13 cellular contexts compared by ENCODE assay signal in the genomic region with DNA sequence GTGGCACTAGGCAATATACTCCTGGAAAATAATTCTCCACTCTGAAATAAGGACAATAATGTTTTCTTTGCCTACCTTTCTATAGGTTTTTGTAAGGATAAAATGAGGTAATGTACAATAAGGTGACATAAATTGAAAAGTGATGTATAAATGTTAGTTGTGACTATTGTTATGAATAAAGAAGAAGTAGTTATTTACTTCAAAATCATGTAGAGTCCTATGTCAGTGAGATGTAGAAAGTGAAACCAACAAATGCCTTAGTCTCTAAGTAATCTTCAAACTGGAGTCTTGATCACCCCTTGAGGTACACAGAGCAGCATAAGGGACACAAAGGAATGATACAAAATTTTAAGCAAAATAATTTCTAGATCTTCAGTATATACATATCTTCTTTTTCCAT.
A peak's percentile ranks its signal among the peaks of the same experiment; 100 is the strongest.
DNase-seq lines count a peak whose midpoint lies in the region; ATAC-seq, FAIRE-seq and TF ChIP-seq lines count a peak whose summit lies in the region.
"Had no signal": no experiment of that assay in that cellular context is flagged by ENCODE, and none has a peak within 500 bp of the region (broad histone marks: within the 10 kb centered on the region; RNA-seq: fewer than 3 reads in every experiment).

No MANE protein-coding gene starts in this region.

- no peaks in the 10 kb centered on the region for H3K4me1 ChIP-seq in kidney (ENCODE audit: control insufficient read depth in 1 of 2, insufficient read depth in 1 of 2, low read depth in 1 of 2, low read length in 2 of 2)
- H3K4me1 ChIP-seq: thyroid gland had no signal

- peak; percentile 53 for DNase-seq in NOMO-1 treated with DMSO at 0.1 percent for 48 hours (lab: John Stamatoyannopoulos, UW; ENCODE audit: unreplicated experiment)
- no peak for DNase-seq in NOMO-1 treated with dmso at 0.1 percent for 144 hours (lab: John Stamatoyannopoulos, UW; ENCODE audit: unreplicated experiment)
- no peak for DNase-seq in naive B cell
- DNase-seq in DMS114 treated with DMSO at 0.1 percent for 48 hours (lab: John Stamatoyannopoulos, UW; ENCODE audit: unreplicated experiment) = no peak
- DNase-seq in activated CD8-positive, alpha-beta memory T cell treated with anti-CD3 and anti-CD28 coated beads, Interleukin-2, amount 50 U/mL, for 4 hours = no peak
- DNase-seq in kidney = no peak
- DNase-seq: hypothalamus, natural killer cell, NCI-H1930, thyroid gland had no signal

- H3K27me3 Mint-ChIP-seq in naive B cell = no peaks in the 10 kb centered on the region

- no peak overlapping the region for H3K4me3 Mint-ChIP-seq in naive B cell
- H3K4me3 Mint-ChIP-seq: natural killer cell had no signal

- peaks cover 0 to 4% (median 0%) of the 10 kb centered on the region in 7 donors for H3K9me3 Mint-ChIP-seq in naive B cell

- FAIRE-seq in kidney (lab: Jason Lieb, UNC) = no peak

- no peaks in the 10 kb centered on the region for H3K36me3 ChIP-seq in kidney (ENCODE audit: control insufficient read depth in 1 of 2, insufficient read depth in 2 of 2, low read length in 2 of 2)
- H3K36me3 ChIP-seq: thyroid gland had no signal

- ATAC-seq in HG02623 (IDR thresholded peaks at IDR 0.05; ENCODE audit: unreplicated experiment) = peak; percentile 57
- ATAC-seq in HG03575 (IDR thresholded peaks at IDR 0.05; ENCODE audit: extremely low read depth, insufficient number of reproducible peaks, low FRiP score, unreplicated experiment) = peak; percentile 26
- ATAC-seq in naive B cell (ENCODE audit: low read depth in 2 of 2) = peak; percentile 37 to 56
- ATAC-seq: natural killer cell had no signal

- peaks cover 0 to 8% (median 0%) of the 10 kb centered on the region in 3 donors for H3K4me1 Mint-ChIP-seq in naive B cell
- H3K4me1 Mint-ChIP-seq: natural killer cell had no signal

- no peaks in the 10 kb centered on the region for H3K36me3 Mint-ChIP-seq in naive B cell
- H3K36me3 Mint-ChIP-seq: natural killer cell had no signal

- H3K27ac ChIP-seq in kidney (ENCODE audit: low read depth in 2 of 2, low read length in 2 of 2) = no peak overlapping the region
- H3K27ac ChIP-seq: 22Rv1, thyroid gland had no signal

- H3K9ac ChIP-seq in kidney (ENCODE audit: low read length in 2 of 2) = no peak overlapping the region

- H3K9me3 ChIP-seq in kidney (ENCODE audit: control insufficient read depth in 1 of 2, low read length in 2 of 2) = no peaks in the 10 kb centered on the region
- H3K9me3 ChIP-seq: thyroid gland had no signal

- TF ChIP-seq CTCF in kidney (IDR thresholded peaks at IDR 0.05; ENCODE audit: borderline replicate concordance, extremely low read depth, insufficient read depth) = no peak

- H3K4me3 ChIP-seq in kidney (ENCODE audit: low read length in 2 of 2) = no peak overlapping the region
- H3K4me3 ChIP-seq: thyroid gland had no signal

- no peak overlapping the region for H3K27ac Mint-ChIP-seq in naive B cell
- H3K27ac Mint-ChIP-seq: natural killer cell had no signal

- intact Hi-C loops in kidney (cut with DNase I) = no loop called here
